ENCODE assay signal across 1 cellular context in genomic region chr1:161209790-161210409, GRCh38.
TF ChIP-seq lines count a peak whose summit lies in the region.

No MANE protein-coding gene starts in this region.

TF ChIP-seq in GM12878, 131 proteins besides CTCF, POLR2A, EP300 and RAD21 (continued from another document):
- no peak for TF ChIP-seq IRF3 (IDR thresholded peaks at IDR 0.05)
- no peak for TF ChIP-seq IRF5 (IDR thresholded peaks at IDR 0.05; ENCODE audit: borderline replicate concordance)
- no peak for TF ChIP-seq LARP7 (IDR thresholded peaks at IDR 0.05)
- no peak for TF ChIP-seq POLR2AphosphoS2 (IDR thresholded peaks at IDR 0.05; ENCODE audit: low read depth, low read length)
- TF ChIP-seq FOS (IDR thresholded peaks at IDR 0.05; ENCODE audit: borderline replicate concordance, extremely low read depth, insufficient read length) = no peak
- 0 out of 2 replicates have a peak, but pooled peaks have one; percentile 20 for TF ChIP-seq MLLT1 (IDR thresholded peaks at IDR 0.05)
- peak; percentile 0; the same call in 1 of the 2 replicates for TF ChIP-seq ATF3 (IDR thresholded peaks at IDR 0.05; ENCODE audit: borderline replicate concordance, extremely low read depth, low read depth, low read length)
- no peak for TF ChIP-seq CREB1 (IDR thresholded peaks at IDR 0.05; ENCODE audit: low read depth)
- TF ChIP-seq GABPA (IDR thresholded peaks at IDR 0.05; ENCODE audit: low read depth) = peak; percentile 55; the same call in 1 of the 2 replicates
- no peak for TF ChIP-seq ZNF622 (IDR thresholded peaks at IDR 0.05)
- TF ChIP-seq NFIC (IDR thresholded peaks at IDR 0.05; ENCODE audit: low read depth, low read length) = no peak
- TF ChIP-seq CBFB (IDR thresholded peaks at IDR 0.05; ENCODE audit: low read depth) = no peak
- TF ChIP-seq RAD51 (IDR thresholded peaks at IDR 0.05) = no peak
- TF ChIP-seq ZBTB33 (IDR thresholded peaks at IDR 0.05) = no peak
- no peak for TF ChIP-seq MXI1 (IDR thresholded peaks at IDR 0.05; ENCODE audit: low read depth, low read length)
- TF ChIP-seq BCL11A (IDR thresholded peaks at IDR 0.05; ENCODE audit: low read depth, low read length) = no peak
- TF ChIP-seq CBX5 (IDR thresholded peaks at IDR 0.05; ENCODE audit: low read depth) = no peak
- TF ChIP-seq CUX1 (IDR thresholded peaks at IDR 0.05; ENCODE audit: insufficient replicate concordance, low read depth, low read length) = no peak
- TF ChIP-seq STAT1 (conservative IDR thresholded peaks at IDR 0.05) = no peak
- TF ChIP-seq SPI1 (IDR thresholded peaks at IDR 0.05; ENCODE audit: borderline replicate concordance, insufficient read depth, low read depth, low read length) = peak; percentile 60; the same call in 1 of the 2 replicates
